In the genomic region with DNA sequence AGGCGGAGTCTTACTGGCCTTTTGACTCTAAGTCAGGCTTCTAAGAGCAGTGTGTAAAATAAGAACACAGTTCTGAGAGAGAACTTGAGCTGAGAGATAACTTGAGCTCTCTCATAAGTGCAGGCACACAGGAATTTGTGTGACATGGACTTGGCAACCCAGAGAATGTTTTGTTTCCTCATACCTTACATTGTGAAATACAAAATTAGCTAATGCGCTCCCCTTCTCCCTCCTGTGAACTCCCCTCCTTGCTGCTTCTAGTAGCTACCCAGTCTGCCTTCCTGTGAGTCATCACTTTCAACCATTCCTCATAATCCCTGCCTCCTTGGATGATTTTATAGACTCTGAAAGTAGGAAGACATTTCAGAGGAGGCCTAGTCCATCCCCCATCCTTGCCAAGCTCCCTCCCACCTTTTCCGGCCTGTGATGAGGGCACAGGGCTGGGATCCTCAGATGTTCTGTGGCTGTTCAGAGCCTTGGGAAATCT, we compare ENCODE assay signal across 9 cellular contexts. TPM values are rescaled to one million over a fixed set of nuclear protein-coding genes. Genes with fewer than 3 reads are reported as not detected.
A peak's percentile ranks its signal among the peaks of the same experiment; 100 is the strongest.
DNase-seq lines count a peak whose midpoint lies in the region; ATAC-seq, FAIRE-seq and TF ChIP-seq lines count a peak whose summit lies in the region.
"Had no signal": no experiment of that assay in that cellular context is flagged by ENCODE, and none has a peak within 500 bp of the region (broad histone marks: within the 10 kb centered on the region; RNA-seq: fewer than 3 reads in every experiment).

No MANE protein-coding gene starts in this region.

- TF ChIP-seq POLR2A in GM12891 (IDR thresholded peaks at IDR 0.05; ENCODE audit: low read depth, low read length), result no peak
- TF ChIP-seq POLR2A in GM12892 (IDR thresholded peaks at IDR 0.05; ENCODE audit: low read depth, low read length), result no peak

- intact Hi-C loops in dendritic cell treated with granulocyte-macrophage colony-stimulating factor and Interleukin-4, amounts not matched to agents 40 ng/mL and 50 ng/mL, for 4 days (cut with micrococcal nuclease), result no loop called here
- intact Hi-C loops in mucosa of descending colon (cut with DNase I, micrococcal nuclease), result no loop called here

- H3K4me3 Mint-ChIP-seq in dendritic cell treated with granulocyte-macrophage colony-stimulating factor and Interleukin-4, amounts not matched to agents 40 ng/mL and 50 ng/mL, for 4 days, result no peak overlapping the region

- FAIRE-seq in GM12891 (lab: Jason Lieb, UNC) (no peak), GM12892 (lab: Jason Lieb, UNC) (no peak)

- peaks cover 18% of the 10 kb centered on the region for H3K4me1 Mint-ChIP-seq in dendritic cell treated with granulocyte-macrophage colony-stimulating factor and Interleukin-4, amounts not matched to agents 40 ng/mL and 50 ng/mL, for 4 days (ENCODE audit: low read depth)

- H3K36me3 ChIP-seq in mucosa of descending colon (ENCODE audit: low read depth), result no peaks in the 10 kb centered on the region

- CTCF ChIA-PET in HEK293T (lab: Yijun Ruan, JAX), result no interaction called here

- no peaks in the 10 kb centered on the region for H3K36me3 Mint-ChIP-seq in dendritic cell treated with granulocyte-macrophage colony-stimulating factor and Interleukin-4, amounts not matched to agents 40 ng/mL and 50 ng/mL, for 4 days (ENCODE audit: low read depth)

- no peaks in the 10 kb centered on the region for H3K27me3 Mint-ChIP-seq in dendritic cell treated with granulocyte-macrophage colony-stimulating factor and Interleukin-4, amounts not matched to agents 40 ng/mL and 50 ng/mL, for 4 days

- peak overlapping the region; percentile 33 for H3K27ac Mint-ChIP-seq in dendritic cell treated with granulocyte-macrophage colony-stimulating factor and Interleukin-4, amounts not matched to agents 40 ng/mL and 50 ng/mL, for 4 days

- TF ChIP-seq CTCF in AG09309 (IDR thresholded peaks at IDR 0.05; ENCODE audit: control insufficient read depth, insufficient read depth, low read depth, low read length, missing control alignments), result no peak
- TF ChIP-seq CTCF in mucosa of descending colon (IDR thresholded peaks at IDR 0.05), result no peak

- no peaks in the 10 kb centered on the region for H3K9me3 ChIP-seq in mucosa of descending colon

- ATAC-seq in mucosa of descending colon, result peak; percentile 59

- no peak overlapping the region for H3K4me3 ChIP-seq in AG09309 (ENCODE audit: control insufficient read depth, low read depth, low read length)
- H3K4me3 ChIP-seq in mucosa of descending colon, result no peak overlapping the region

- POLR2A ChIA-PET in HEK293T (lab: Yijun Ruan, JAX), result interaction anchor here (0.8 kb wide), 1 partner anchor 37 kb away, joined by 3 read pairs; no protein-coding TSS in a partner anchor

- H3K4me1 ChIP-seq in mucosa of descending colon (ENCODE audit: low read depth), result no peaks in the 10 kb centered on the region

- H3K9me3 Mint-ChIP-seq in dendritic cell treated with granulocyte-macrophage colony-stimulating factor and Interleukin-4, amounts not matched to agents 40 ng/mL and 50 ng/mL, for 4 days, result no peaks in the 10 kb centered on the region

- DNase-seq in AG09309 (ENCODE audit: low read depth) (peak; percentile 99), MV-4-11 (lab: John Stamatoyannopoulos, UW) (peak; percentile 98), mucosa of descending colon (no peak), activated gamma-delta T cell treated with Interleukin-2 at 50 U/mL for 16 hours (no peak), GM12891 (ENCODE audit: insufficient read length, low spot score) (no peak), GM12892 (ENCODE audit: insufficient read length) (no peak), HEK293T (ENCODE audit: extremely low spot score) (no peak)
- DNase-seq: DND-41 had no signal

TF ChIP-seq in GM12891, 5 proteins besides CTCF, POLR2A, EP300 and RAD21:
- TF ChIP-seq POLR2AphosphoS5 (IDR thresholded peaks at IDR 0.05; ENCODE audit: low read depth, low read length) (no peak), POU2F2 (IDR thresholded peaks at IDR 0.05; ENCODE audit: low read depth, low read length) (no peak), TAF1 (IDR thresholded peaks at IDR 0.05; ENCODE audit: low read depth, low read length) (no peak), PAX5 (IDR thresholded peaks at IDR 0.05; ENCODE audit: insufficient read depth, low read length, severe bottlenecking) (no peak), SPI1 (IDR thresholded peaks at IDR 0.05; ENCODE audit: low read depth, low read length) (no peak)

TF ChIP-seq in HEK293T, 16 proteins besides CTCF, POLR2A, EP300 and RAD21:
- no peak for TF ChIP-seq TARDBP (IDR thresholded peaks at IDR 0.05)
- no peak for TF ChIP-seq FOXK2 (IDR thresholded peaks at IDR 0.05)
- no peak for TF ChIP-seq CTBP1 (IDR thresholded peaks at IDR 0.05; ENCODE audit: borderline replicate concordance)

RNA-seq across cellular contexts. Expression of gene FER1L5, which starts 22.6 kb away (rescaled TPM):
- under 1 TPM in 1 of 3 donors, not detected in 2; 0.09 TPM for total RNA-seq in mucosa of descending colon
- polyA plus RNA-seq in GM12891 (2012; ENCODE audit: low read depth, missing spikeins), result not detected
- polyA plus RNA-seq in GM12892 (2012; ENCODE audit: missing spikeins), result not detected

RNA-seq across cellular contexts. Expression of gene KANSL3, which starts 27.0 kb away (rescaled TPM):
- 10 to 100 TPM; 36.1 to 64.7 (median 49.2) TPM for total RNA-seq in mucosa of descending colon
- polyA plus RNA-seq in GM12891 (2012; ENCODE audit: low read depth, missing spikeins), result 10.7 TPM
- polyA plus RNA-seq in GM12892 (2012; ENCODE audit: missing spikeins), result 15.2 TPM

Comparison
In these comparisons a context has a peak if more than half of its experiments do, and no peak if none do; other contexts are left out.
1. DNase-seq: peak in AG09309 (single experiment) and MV-4-11 (single experiment); none in mucosa of descending colon (0 of 3), activated gamma-delta T cell treated with Interleukin-2 at 50 U/mL for 16 hours (single experiment), GM12891 (single experiment), GM12892 (single experiment) and HEK293T (single experiment).